Comparison of ENCODE assay signal across 21 cellular contexts in the genomic region with DNA sequence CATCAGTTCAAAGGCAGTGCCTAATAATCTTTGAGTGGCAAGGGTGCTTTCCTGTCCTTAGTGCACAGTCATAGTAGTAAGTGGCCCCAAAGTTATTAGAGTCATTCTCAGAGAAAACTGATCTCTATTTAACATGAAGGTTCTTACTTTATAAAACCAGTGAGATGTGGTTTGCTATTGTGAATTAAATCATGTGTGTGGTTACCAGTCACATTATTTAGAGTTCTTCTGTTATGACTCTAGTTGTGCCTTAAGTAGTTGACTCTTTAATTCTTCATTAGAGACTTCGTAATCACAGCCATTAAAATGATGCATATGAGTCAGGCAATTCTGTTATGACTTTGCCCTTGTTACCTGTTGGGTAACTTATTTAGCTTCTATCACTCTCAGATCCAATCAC.
DNase-seq lines count a peak whose midpoint lies in the region; ATAC-seq and TF ChIP-seq lines count a peak whose summit lies in the region.
"Had no signal": no experiment of that assay in that cellular context is flagged by ENCODE, and none has a peak within 500 bp of the region (broad histone marks: within the 10 kb centered on the region; RNA-seq: fewer than 3 reads in every experiment).

No MANE protein-coding gene starts in this region.

- H3K4ac ChIP-seq in H9 (ENCODE audit: low read depth, low read length), result no peak overlapping the region

- no peak overlapping the region for H3K14ac ChIP-seq in H9 (ENCODE audit: insufficient read depth, low read length)

- H3K9me3 Mint-ChIP-seq in stimulated activated effector memory CD8-positive, alpha-beta T cell treated with anti-CD3 and anti-CD28 coated beads, Interleukin-12 subunit alpha, Interleukin-12 subunit beta, amount 100 ng/mL, for 72 hours, result peaks cover 8% of the 10 kb centered on the region
- H3K9me3 Mint-ChIP-seq in H9 (no peaks in the 10 kb centered on the region; a peak in 2 of 5 replicates), WTC11 (peaks cover 16% of the 10 kb centered on the region), type B pancreatic cell (peaks cover 8% of the 10 kb centered on the region)
- H3K9me3 Mint-ChIP-seq: stimulated activated memory B cell treated with anti-CD40 and anti-IgM and Interleukin-4, amounts not matched to agents 10 μg/mL and 1 μg/mL and 100 μg/mL, for 72 hours had no signal

- H3K56ac ChIP-seq in H9 (ENCODE audit: insufficient read length, low read depth, low read length), result no peak overlapping the region

- no peak overlapping the region for H2AFZ ChIP-seq in H9 (ENCODE audit: low read length)
- H2AFZ ChIP-seq: GM23248 had no signal

- no peak overlapping the region for H3K4me3 Mint-ChIP-seq in stimulated activated effector memory CD8-positive, alpha-beta T cell treated with anti-CD3 and anti-CD28 coated beads, Interleukin-12 subunit alpha, Interleukin-12 subunit beta, amount 100 ng/mL, for 72 hours
- no peak overlapping the region for H3K4me3 Mint-ChIP-seq in H9
- no peak overlapping the region for H3K4me3 Mint-ChIP-seq in WTC11
- H3K4me3 Mint-ChIP-seq in type B pancreatic cell, result no peak overlapping the region
- H3K4me3 Mint-ChIP-seq: activated CD4-positive, alpha-beta T cell treated with anti-CD3 and anti-CD28 coated beads for 36 hours; B cell; stimulated activated memory B cell treated with anti-CD40 and anti-IgM and Interleukin-4, amounts not matched to agents 10 μg/mL and 1 μg/mL and 100 μg/mL, for 72 hours had no signal

- no peak overlapping the region for H4K8ac ChIP-seq in H9 (replicated peaks; ENCODE audit: insufficient read length, low read depth, low read length)

- H2BK120ac ChIP-seq in H9 (ENCODE audit: low read depth, low read length, poor library complexity, severe bottlenecking), result no peak overlapping the region

- no peak for TF ChIP-seq CTCF in H9 (conservative IDR thresholded peaks at IDR 0.05)
- no peak for TF ChIP-seq CTCF in WTC11 (IDR thresholded peaks at IDR 0.05)
- no peak for TF ChIP-seq CTCF in type B pancreatic cell (conservative IDR thresholded peaks at IDR 0.05)

- H4K20me1 ChIP-seq in H9 (ENCODE audit: control insufficient read depth, insufficient read depth, insufficient read length), result no peaks in the 10 kb centered on the region

- H3K9ac ChIP-seq in H9 (ENCODE audit: extremely low read depth, insufficient read length, low read length), result no peak overlapping the region
- H3K9ac ChIP-seq: GM23248 had no signal

- H3K27ac Mint-ChIP-seq in stimulated activated effector memory CD8-positive, alpha-beta T cell treated with anti-CD3 and anti-CD28 coated beads, Interleukin-12 subunit alpha, Interleukin-12 subunit beta, amount 100 ng/mL, for 72 hours, result no peak overlapping the region
- H3K27ac Mint-ChIP-seq in H9 (no peak overlapping the region), WTC11 (no peak overlapping the region), type B pancreatic cell (no peak overlapping the region)
- H3K27ac Mint-ChIP-seq: activated CD4-positive, alpha-beta T cell treated with anti-CD3 and anti-CD28 coated beads for 36 hours; B cell; stimulated activated memory B cell treated with anti-CD40 and anti-IgM and Interleukin-4, amounts not matched to agents 10 μg/mL and 1 μg/mL and 100 μg/mL, for 72 hours had no signal

- H3K27me3 Mint-ChIP-seq in H9 (ENCODE audit: low read depth) (no peaks in the 10 kb centered on the region), WTC11 (ENCODE audit: low read depth) (no peaks in the 10 kb centered on the region), type B pancreatic cell (no peaks in the 10 kb centered on the region)
- H3K27me3 Mint-ChIP-seq: activated CD4-positive, alpha-beta T cell treated with anti-CD3 and anti-CD28 coated beads for 36 hours; B cell; stimulated activated memory B cell treated with anti-CD40 and anti-IgM and Interleukin-4, amounts not matched to agents 10 μg/mL and 1 μg/mL and 100 μg/mL, for 72 hours had no signal

- CTCF ChIA-PET in WTC11 (lab: Charles Lee), result no interaction called here

- H2BK15ac ChIP-seq in H9 (ENCODE audit: low read depth, low read length), result no peak overlapping the region

- H3K4me2 ChIP-seq in H9 (ENCODE audit: insufficient read depth, insufficient read length, low read length), result no peak overlapping the region

- no peak overlapping the region for H2BK5ac ChIP-seq in H9 (ENCODE audit: insufficient read length, low read length)

- no peaks in the 10 kb centered on the region for H3K27me3 ChIP-seq in H9 (ENCODE audit: insufficient read depth, low read length)

- no peaks in the 10 kb centered on the region for H3K36me3 Mint-ChIP-seq in stimulated activated effector memory CD8-positive, alpha-beta T cell treated with anti-CD3 and anti-CD28 coated beads, Interleukin-12 subunit alpha, Interleukin-12 subunit beta, amount 100 ng/mL, for 72 hours
- H3K36me3 Mint-ChIP-seq in H9 (ENCODE audit: insufficient read depth in 1 of 3, low read depth in 3 of 3) (no peaks in the 10 kb centered on the region; a peak in 1 of 7 replicates), WTC11 (no peaks in the 10 kb centered on the region), type B pancreatic cell (no peaks in the 10 kb centered on the region)
- H3K36me3 Mint-ChIP-seq: stimulated activated memory B cell treated with anti-CD40 and anti-IgM and Interleukin-4, amounts not matched to agents 10 μg/mL and 1 μg/mL and 100 μg/mL, for 72 hours had no signal

- DNase-seq in stimulated activated effector memory CD8-positive, alpha-beta T cell treated with anti-CD3 and anti-CD28 coated beads, Interleukin-12 subunit alpha, Interleukin-12 subunit beta, amount 100 ng/mL, for 72 hours (ENCODE audit: low spot score in 2 of 2), result no peak
- DNase-seq in H9 (no peak), WTC11 (ENCODE audit: low spot score) (no peak), type B pancreatic cell (ENCODE audit: extremely low spot score, unreplicated experiment) (no peak)
- DNase-seq: activated CD4-positive, alpha-beta T cell treated with anti-CD3 and anti-CD28 coated beads for 36 hours; activated gamma-delta T cell; anterior cingulate cortex; GM23248; hypothalamus; KG1; kidney; mesendoderm; NCI-H2081 treated with DMSO at 0.1 percent for 48 hours; NCI-H69; psoas muscle; T-helper 9 cell had no signal

- H3K4me1 ChIP-seq in H9 (ENCODE audit: insufficient read depth, low read length), result no peaks in the 10 kb centered on the region; the same call in 1 of the 2 replicates
- H3K4me1 ChIP-seq: psoas muscle had no signal

- no peak overlapping the region for H2BK20ac ChIP-seq in H9 (ENCODE audit: low read depth, low read length, poor library complexity, severe bottlenecking)

- no peaks in the 10 kb centered on the region for H3K4me1 Mint-ChIP-seq in stimulated activated effector memory CD8-positive, alpha-beta T cell treated with anti-CD3 and anti-CD28 coated beads, Interleukin-12 subunit alpha, Interleukin-12 subunit beta, amount 100 ng/mL, for 72 hours
- H3K4me1 Mint-ChIP-seq in H9 (peaks cover 0 to 5% of the 10 kb centered on the region in 2 experiments; a peak in 2 of 4 replicates), WTC11 (peaks cover 7% of the 10 kb centered on the region), type B pancreatic cell (ENCODE audit: unreplicated experiment) (no peaks in the 10 kb centered on the region)
- H3K4me1 Mint-ChIP-seq: activated CD4-positive, alpha-beta T cell treated with anti-CD3 and anti-CD28 coated beads for 36 hours; B cell; stimulated activated memory B cell treated with anti-CD40 and anti-IgM and Interleukin-4, amounts not matched to agents 10 μg/mL and 1 μg/mL and 100 μg/mL, for 72 hours had no signal

- no peak overlapping the region for H3K23ac ChIP-seq in H9 (ENCODE audit: insufficient read length, low read depth, low read length)

- H2AK5ac ChIP-seq in H9 (ENCODE audit: insufficient read length, low read length), result no peak overlapping the region

- no peak overlapping the region for H3K18ac ChIP-seq in H9 (ENCODE audit: insufficient read length, low read depth, low read length)

- H3K79me2 ChIP-seq in H9 (ENCODE audit: insufficient read depth, low read length), result no peaks in the 10 kb centered on the region

- H4K91ac ChIP-seq in H9 (ENCODE audit: insufficient read length, low read depth, low read length), result no peak overlapping the region

- POLR2A ChIA-PET in WTC11 (lab: Charles Lee), result no interaction called here

- H2BK12ac ChIP-seq in H9 (ENCODE audit: insufficient read length, low read depth, low read length), result no peak overlapping the region

- H3K9me3 ChIP-seq in H9 (ENCODE audit: control insufficient read depth, low read depth, low read length), result no peaks in the 10 kb centered on the region
- H3K9me3 ChIP-seq: psoas muscle had no signal

- ATAC-seq in GM18870 (IDR thresholded peaks at IDR 0.05; ENCODE audit: unreplicated experiment) (peak; percentile 73), HG02759 (IDR thresholded peaks at IDR 0.05; ENCODE audit: unreplicated experiment) (peak; percentile 73), HG03432 (IDR thresholded peaks at IDR 0.05; ENCODE audit: unreplicated experiment) (peak; percentile 87), WTC11 (no peak)
- peak; percentile 34 for ATAC-seq in stimulated activated effector memory CD8-positive, alpha-beta T cell treated with anti-CD3 and anti-CD28 coated beads, Interleukin-12 subunit alpha, Interleukin-12 subunit beta, amount 100 ng/mL, for 72 hours
- ATAC-seq: activated CD4-positive, alpha-beta T cell treated with anti-CD3 and anti-CD28 coated beads for 36 hours; psoas muscle; stimulated activated memory B cell treated with anti-CD40 and anti-IgM and Interleukin-4, amounts not matched to agents 10 μg/mL and 1 μg/mL and 100 μg/mL, for 72 hours had no signal

- H3K79me1 ChIP-seq in H9 (ENCODE audit: insufficient read depth, low read depth, low read length, poor library complexity, severe bottlenecking), result no peaks in the 10 kb centered on the region

- no peak overlapping the region for H4K5ac ChIP-seq in H9 (ENCODE audit: insufficient read length, low read depth, low read length)

- H3K23me2 ChIP-seq in H9 (ENCODE audit: insufficient read length, low read depth, low read length, poor library complexity, severe bottlenecking), result no peaks in the 10 kb centered on the region

- no peak overlapping the region for H3T11ph ChIP-seq in H9 (ENCODE audit: low read length)

- no CpG with 5 or more reads among the region's 1 CpG for WGBS in H9 (ENCODE audit: extremely low coverage, insufficient read length, low lambda C conversion rate)

- no peak overlapping the region for H3K27ac ChIP-seq in H9 (ENCODE audit: insufficient read length, low read depth, low read length)
- H3K27ac ChIP-seq: GM23248, psoas muscle had no signal

TF ChIP-seq in WTC11, 78 proteins besides CTCF, POLR2A, EP300 and RAD21 (continues in another document):
- TF ChIP-seq CREB1 (CRISPR knock-in tag; IDR thresholded peaks at IDR 0.05), result no peak
